ENCODE assay signal across 25 cellular contexts in genomic region chr11:32422545-32422944, GRCh38. TPM values are rescaled to one million over a fixed set of nuclear protein-coding genes. Genes with fewer than 3 reads are reported as not detected.
DNase-seq lines count a peak whose midpoint lies in the region; ATAC-seq and TF ChIP-seq lines count a peak whose summit lies in the region.
"Had no signal": no experiment of that assay in that cellular context is flagged by ENCODE, and none has a peak within 500 bp of the region (broad histone marks: within the 10 kb centered on the region; RNA-seq: fewer than 3 reads in every experiment).

No MANE protein-coding gene starts in this region.

- H3K4me1 ChIP-seq in BLaER1 (peaks cover 96% of the 10 kb centered on the region), DND-41 (ENCODE audit: insufficient read depth, low read length) (peaks cover 87% of the 10 kb centered on the region)

- H3K27ac ChIP-seq in BLaER1 (peak overlapping the region; percentile 90), DND-41 (ENCODE audit: low read length) (peak overlapping the region; percentile 97)

- peaks cover 31% of the 10 kb centered on the region for H3K27me3 ChIP-seq in BLaER1
- H3K27me3 ChIP-seq in DND-41 (ENCODE audit: insufficient read depth, low read length, poor library complexity), result no peaks in the 10 kb centered on the region

- TF ChIP-seq CTCF in DND-41 (IDR thresholded peaks at IDR 0.05; ENCODE audit: borderline replicate concordance, extremely low read depth, low read length, poor library complexity, severe bottlenecking) (no peak), NB4 (IDR thresholded peaks at IDR 0.05; ENCODE audit: low read depth, low read length) (no peak), omental fat pad (IDR thresholded peaks at IDR 0.05) (no peak)

- DNase-seq in DND-41 (no peak), NB4 (ENCODE audit: low read depth) (no peak), myocyte (ENCODE audit: low read depth) (peak; percentile 5), NK-92 (lab: John Stamatoyannopoulos, UW; ENCODE audit: unreplicated experiment) (no peak), NCI-H2227 (lab: John Stamatoyannopoulos, UW; ENCODE audit: unreplicated experiment) (no peak), omental fat pad (ENCODE audit: low spot score) (no peak)
- DNase-seq: C1 segment of cervical spinal cord; CD8-positive, alpha-beta T cell; DMS 273 treated with DMSO at 0.1 percent for 48 hours; DMS79; GOT3; HFFc6; IMR-90; Karpas-422; MG63; NCI-H2029; NCI-H2227 treated with DMSO at 0.1 percent for 48 hours; NCI-H510A; NCI-H69; SHP77; T-helper 1 cell had no signal

- peak overlapping the region; percentile 82 for H3K4me2 ChIP-seq in BLaER1
- H3K4me2 ChIP-seq in DND-41 (ENCODE audit: insufficient read depth, low read length), result peak overlapping the region; percentile 52

- no peak overlapping the region for H3K4me3 ChIP-seq in BLaER1
- H3K4me3 ChIP-seq in DND-41 (ENCODE audit: low read depth in 1 of 2, low read length in 2 of 2), result peak overlapping the region in 1 of 2 experiments; percentile 10; a peak in 2 of 4 replicates
- peak overlapping the region; percentile 50 for H3K4me3 ChIP-seq in NB4 (ENCODE audit: low read depth, low read length)
- H3K4me3 ChIP-seq: HAP-1, MG63 had no signal

- ATAC-seq in DND-41 (ENCODE audit: insufficient read depth, low read depth) (no peak), omental fat pad (ENCODE audit: low FRiP score) (no peak), HG02870 (IDR thresholded peaks at IDR 0.05; ENCODE audit: unreplicated experiment) (no peak)
- ATAC-seq: CD8-positive, alpha-beta T cell had no signal

- no peaks in the 10 kb centered on the region for H3K36me3 ChIP-seq in BLaER1
- H3K36me3 ChIP-seq in DND-41 (ENCODE audit: insufficient read depth, low read length), result no peaks in the 10 kb centered on the region
- H3K36me3 ChIP-seq: MG63 had no signal

- peaks cover 16% of the 10 kb centered on the region for H3K9me3 ChIP-seq in BLaER1
- H3K9me3 ChIP-seq in DND-41 (ENCODE audit: insufficient read depth, low read length, severe bottlenecking), result no peaks in the 10 kb centered on the region
- H3K9me3 ChIP-seq: HAP-1, MG63 had no signal

- H2AFZ ChIP-seq in DND-41 (ENCODE audit: low read depth, low read length), result peak overlapping the region; percentile 65; the same call in 1 of the 2 replicates

- H3K9ac ChIP-seq in BLaER1 (peak overlapping the region; percentile 79; the same call in 1 of the 2 replicates), DND-41 (ENCODE audit: low read depth, low read length) (peak overlapping the region; percentile 66)

- H4K20me1 ChIP-seq in BLaER1, result no peaks in the 10 kb centered on the region
- no peaks in the 10 kb centered on the region for H4K20me1 ChIP-seq in DND-41 (ENCODE audit: insufficient read depth, low read length)

- H3K79me2 ChIP-seq in DND-41 (ENCODE audit: insufficient read depth, low read length), result no peaks in the 10 kb centered on the region

- no peak for TF ChIP-seq POLR2A in NB4 (IDR thresholded peaks at IDR 0.05; ENCODE audit: extremely low read depth, insufficient read length)

RNA-seq across cellular contexts. Expression of gene WT1, which starts 12.8 kb away (rescaled TPM):
- total RNA-seq in myocyte, result not detected in 2 replicates
- polyA plus RNA-seq in myocyte (2012), result not detected
- 10 to 100 TPM in 3 of 4 donors, 1 to 10 TPM in 1; 5.5 to 78.0 (median 44.1) TPM for total RNA-seq in omental fat pad
- total RNA-seq: CD8-positive, alpha-beta T cell; HFFc6; IMR-90 had no signal
- polyA plus RNA-seq: AG04450, IMR-90 had no signal
